26 cellular contexts compared by ENCODE assay signal in genomic region chr1:143718524-143718923, GRCh38.
"Had no signal": no experiment of that assay in that cellular context is flagged by ENCODE, and none has a peak within 500 bp of the region (broad histone marks: within the 10 kb centered on the region; RNA-seq: fewer than 3 reads in every experiment).

No MANE protein-coding gene starts in this region.

- ATAC-seq: effector memory CD8-positive, alpha-beta T cell; foreskin keratinocyte; gastroesophageal sphincter; heart left ventricle; left colon; left lobe of liver; lower lobe of right lung; mucosa of descending colon had no signal

- FAIRE-seq: colon, endometrium, frontal cortex, kidney had no signal

- H3K27me3 ChIP-seq: hepatocyte had no signal

- H3K4me2 ChIP-seq: hepatocyte had no signal

- H3K9me3 ChIP-seq: esophagus muscularis mucosa, gastroesophageal sphincter, heart left ventricle, left ventricle myocardium inferior, lower lobe of right lung, mucosa of descending colon had no signal

- H2AFZ ChIP-seq: hepatocyte had no signal

- H3K79me2 ChIP-seq: hepatocyte had no signal

- H3K36me3 ChIP-seq: esophagus muscularis mucosa, gastroesophageal sphincter, heart left ventricle, left ventricle myocardium inferior, lower lobe of right lung had no signal

- H3K4me3 ChIP-seq: coronary artery, esophagus muscularis mucosa, gastroesophageal sphincter, heart left ventricle, hepatocyte, left ventricle myocardium inferior, lower lobe of right lung, mucosa of descending colon had no signal

- H3K27ac ChIP-seq: coronary artery, epithelial cell of prostate, esophagus muscularis mucosa, foreskin keratinocyte, gastroesophageal sphincter, heart left ventricle, hepatocyte, left ventricle myocardium inferior, lower lobe of right lung had no signal

- DNase-seq: effector CD8-positive, alpha-beta T cell; effector memory CD8-positive, alpha-beta T cell; endodermal cell; erythroblast; foreskin keratinocyte; heart left ventricle; hypothalamus; immature natural killer cell; islet precursor cell; kidney; kidney glomerular epithelial cell; left colon; left ventricle myocardium inferior; lower lobe of right lung; mesenchymal stem cell; mucosa of descending colon; naive B cell had no signal

- H3K4me1 ChIP-seq: esophagus muscularis mucosa, foreskin keratinocyte, gastroesophageal sphincter, heart left ventricle, left ventricle myocardium inferior, lower lobe of right lung had no signal
